Comparison of ENCODE assay signal across 8 cellular contexts in genomic region chr6:13453771-13454251, GRCh38. TPM values are rescaled to one million over a fixed set of nuclear protein-coding genes. Genes with fewer than 3 reads are reported as not detected.
DNase-seq lines count a peak whose midpoint lies in the region; ATAC-seq and TF ChIP-seq lines count a peak whose summit lies in the region.

No MANE protein-coding gene starts in this region.

- peaks cover 5% of the 10 kb centered on the region for H3K9me3 Mint-ChIP-seq in nephron progenitor cell

- H3K36me3 Mint-ChIP-seq in nephron progenitor cell (ENCODE audit: low read depth) = peaks cover 10% of the 10 kb centered on the region

- no peak for TF ChIP-seq CTCF in nephron progenitor cell (IDR thresholded peaks at IDR 0.05)

- peaks cover 2% of the 10 kb centered on the region for H3K27me3 Mint-ChIP-seq in nephron progenitor cell (ENCODE audit: low read depth, poor library complexity)

- H3K27ac Mint-ChIP-seq in nephron progenitor cell = no peak overlapping the region

- H3K4me1 Mint-ChIP-seq in nephron progenitor cell = peaks cover 20% of the 10 kb centered on the region

- DNase-seq in DMS53 treated with DMSO at 0.1 percent for 48 hours (lab: John Stamatoyannopoulos, UW; ENCODE audit: unreplicated experiment) (peak; percentile 12), LHCN-M2 (ENCODE audit: low read depth) (peak; percentile 58), nephron progenitor cell (no peak)
- peak; percentile 69 for DNase-seq in activated CD4-positive, alpha-beta T cell treated with anti-CD3 and anti-CD28 coated beads for 48 hours

- peak overlapping the region; percentile 27 for H3K27ac ChIP-seq in temporal lobe (ENCODE audit: low read depth, low read length)

- H3K4me3 Mint-ChIP-seq in nephron progenitor cell = no peak overlapping the region

- ATAC-seq in esophagus mucosa (peak; percentile 83), HG02798 (IDR thresholded peaks at IDR 0.05; ENCODE audit: poor library complexity, unreplicated experiment) (no peak), GM18861 (IDR thresholded peaks at IDR 0.05; ENCODE audit: unreplicated experiment) (no peak)

RNA-seq across cellular contexts. Expression of gene GFOD1, which starts 33.6 kb away (rescaled TPM):
- 2.7 and 3.1 TPM in 2 replicates for total RNA-seq in LHCN-M2 (2014; rRNA removed)
- polyA plus RNA-seq in LHCN-M2 (2012) = 1.1 TPM
- total RNA-seq in esophagus mucosa = 22.8 TPM
- 27.0 TPM for total RNA-seq in temporal lobe
